ENCODE assay signal across 8 cellular contexts in genomic region chr3:45687828-45688193, GRCh38. TPM values are rescaled to one million over a fixed set of nuclear protein-coding genes. Genes with fewer than 3 reads are reported as not detected.
DNase-seq lines count a peak whose midpoint lies in the region; ATAC-seq, FAIRE-seq and TF ChIP-seq lines count a peak whose summit lies in the region.

No MANE protein-coding gene starts in this region.

- intact Hi-C loops in right lobe of liver (cut with DNase I), result no loop called here

- ATAC-seq in A549, result no peak
- ATAC-seq in activated naive CD8-positive, alpha-beta T cell treated with anti-CD3 and anti-CD28 coated beads, Interleukin-2, amount 10 ng/mL, durations not matched to agents 7 days and 5 days (ENCODE audit: low read depth), result no peak
- ATAC-seq in right lobe of liver, result no peak
- no peak for ATAC-seq in HG03025 (IDR thresholded peaks at IDR 0.05; ENCODE audit: low FRiP score, unreplicated experiment)
- no peak for ATAC-seq in HG03095 (IDR thresholded peaks at IDR 0.05; ENCODE audit: unreplicated experiment)
- no peak for ATAC-seq in GM21737 (IDR thresholded peaks at IDR 0.05; ENCODE audit: unreplicated experiment)

- peak overlapping the region; percentile 72 for H3K27ac Mint-ChIP-seq in activated naive CD8-positive, alpha-beta T cell treated with anti-CD3 and anti-CD28 coated beads, Interleukin-2, amount 10 ng/mL, durations not matched to agents 7 days and 5 days

- POLR2A ChIA-PET in A549 (lab: Yijun Ruan, JAX) (no interaction called here), HEK293 (lab: Yijun Ruan, JAX) (no interaction called here)
- POLR2A ChIA-PET in activated naive CD8-positive, alpha-beta T cell treated with anti-CD3 and anti-CD28 coated beads, Interleukin-2, amount 10 ng/mL, durations not matched to agents 7 days and 5 days (lab: Charles Lee), result interaction anchor here (3.4 kb wide), 1 partner anchor 11 kb away, joined by 24 read pairs; no protein-coding TSS in a partner anchor

- 16% methylated on average over 4 of the region's 4 CpGs for WGBS in A549 (ENCODE audit: missing lambda C conversion rate)
- 33% methylated on average over 4 of the region's 4 CpGs for WGBS in right lobe of liver (ENCODE audit: insufficient coverage, low coverage, low lambda C conversion rate, missing lambda C conversion rate)

- FAIRE-seq in A549 (lab: Jason Lieb, UNC), result no peak

- H3K9me3 Mint-ChIP-seq in activated naive CD8-positive, alpha-beta T cell treated with anti-CD3 and anti-CD28 coated beads, Interleukin-2, amount 10 ng/mL, durations not matched to agents 7 days and 5 days, result no peaks in the 10 kb centered on the region

- no peak for TF ChIP-seq RAD21 in A549 (conservative IDR thresholded peaks at IDR 0.05 in 1 of 2, IDR thresholded peaks at IDR 0.05 in 1 of 2)

- H3K36me3 Mint-ChIP-seq in activated naive CD8-positive, alpha-beta T cell treated with anti-CD3 and anti-CD28 coated beads, Interleukin-2, amount 10 ng/mL, durations not matched to agents 7 days and 5 days, result peaks cover 23% of the 10 kb centered on the region

- H3K27me3 ChIP-seq in right lobe of liver, result no peaks in the 10 kb centered on the region

- CTCF ChIA-PET in A549 (lab: Yijun Ruan, JAX) (no interaction called here), HEK293 (lab: Yijun Ruan, JAX) (interaction anchor here (0.6 kb wide), 1 partner anchor 249 kb away, joined by 3 read pairs; no protein-coding TSS in a partner anchor)

- TF ChIP-seq EP300 in A549 (IDR thresholded peaks at IDR 0.05), result no peak

- H3K27ac ChIP-seq in A549, result peak overlapping the region; percentile 66 to 76; a peak in 3 of 6 replicates
- no peak overlapping the region for H3K27ac ChIP-seq in HEK293 (ENCODE audit: extremely low read depth, low read depth, low read length)
- H3K27ac ChIP-seq in right lobe of liver, result peak overlapping the region in 1 of 3 donors; percentile 37

- DNase-seq in A549 (ENCODE audit: low read depth in 1 of 2, low spot score in 1 of 2), result no peak
- DNase-seq in activated naive CD8-positive, alpha-beta T cell treated with anti-CD3 and anti-CD28 coated beads, Interleukin-2, amount 10 ng/mL, durations not matched to agents 7 days and 5 days, result no peak
- no peak for DNase-seq in right lobe of liver
- DNase-seq in amniotic stem cell (lab: John Stamatoyannopoulos, UW), result no peak

- peaks cover 10% of the 10 kb centered on the region; the same call in 2 of the 3 replicates for H3K4me1 ChIP-seq in A549
- H3K4me1 ChIP-seq in HEK293 (ENCODE audit: control insufficient read depth, insufficient read depth, low read length), result no peaks in the 10 kb centered on the region
- peaks cover 0 to 23% (median 5%) of the 10 kb centered on the region in 4 donors for H3K4me1 ChIP-seq in right lobe of liver

- TF ChIP-seq CTCF in A549 (IDR thresholded peaks at IDR 0.05) (no peak), HEK293 (tag by site-specific recombination; IDR thresholded peaks at IDR 0.05) (no peak), right lobe of liver (IDR thresholded peaks at IDR 0.05) (no peak)

- H3K4me3 Mint-ChIP-seq in activated naive CD8-positive, alpha-beta T cell treated with anti-CD3 and anti-CD28 coated beads, Interleukin-2, amount 10 ng/mL, durations not matched to agents 7 days and 5 days, result peak overlapping the region; percentile 96

- TF ChIP-seq POLR2A in A549 (IDR thresholded peaks at IDR 0.05; ENCODE audit: low read length) (no peak), right lobe of liver (IDR thresholded peaks at IDR 0.05) (no peak)

- peak overlapping the region; percentile 94 for H3K4me2 ChIP-seq in A549

- peaks cover 27% of the 10 kb centered on the region for H3K4me1 Mint-ChIP-seq in activated naive CD8-positive, alpha-beta T cell treated with anti-CD3 and anti-CD28 coated beads, Interleukin-2, amount 10 ng/mL, durations not matched to agents 7 days and 5 days

- peaks cover 2% of the 10 kb centered on the region for H3K27me3 Mint-ChIP-seq in activated naive CD8-positive, alpha-beta T cell treated with anti-CD3 and anti-CD28 coated beads, Interleukin-2, amount 10 ng/mL, durations not matched to agents 7 days and 5 days

- H3K9me3 ChIP-seq in A549 (no peaks in the 10 kb centered on the region), HEK293 (ENCODE audit: control insufficient read depth, insufficient read depth, low read depth, low read length) (no peaks in the 10 kb centered on the region), right lobe of liver (no peaks in the 10 kb centered on the region)

- H3K36me3 ChIP-seq in HEK293 (ENCODE audit: control insufficient read depth in 2 of 2, insufficient read depth in 1 of 2, low read length in 2 of 2) (peaks cover 0 to 14% of the 10 kb centered on the region in 2 experiments; a peak in 1 of 3 replicates), right lobe of liver (no peaks in the 10 kb centered on the region)

- H3K4me3 ChIP-seq in A549, result peak overlapping the region; percentile 62
- H3K4me3 ChIP-seq in HEK293 (ENCODE audit: low read depth, low read length), result peak overlapping the region; percentile 92
- H3K4me3 ChIP-seq in right lobe of liver, result peak overlapping the region in 2 of 3 donors; percentile 87 to 95

TF ChIP-seq in A549, 52 proteins besides CTCF, POLR2A, EP300 and RAD21 (continues in another document):
- TF ChIP-seq ZSCAN20 (CRISPR knock-in tag; IDR thresholded peaks at IDR 0.05) (no peak), HMGXB4 (CRISPR knock-in tag; IDR thresholded peaks at IDR 0.05; ENCODE audit: borderline replicate concordance) (no peak), FOSB (CRISPR knock-in tag; IDR thresholded peaks at IDR 0.05) (no peak), JUNB (IDR thresholded peaks at IDR 0.05) (no peak), HES2 (IDR thresholded peaks at IDR 0.05) (no peak), TP53 (CRISPR knock-in tag; IDR thresholded peaks at IDR 0.05) (no peak), KDM5A (IDR thresholded peaks at IDR 0.05) (no peak), BHLHE40 (IDR thresholded peaks at IDR 0.05; ENCODE audit: low read depth, low read length) (no peak), NFE2L2 (conservative IDR thresholded peaks at IDR 0.05; ENCODE audit: low read length) (no peak), SMC3 (IDR thresholded peaks at IDR 0.05) (no peak), TFCP2L1 (CRISPR knock-in tag; IDR thresholded peaks at IDR 0.05) (no peak), ZNF302 (CRISPR knock-in tag; IDR thresholded peaks at IDR 0.05) (no peak)

TF ChIP-seq in HEK293, 187 proteins besides CTCF, POLR2A, EP300 and RAD21:
- TF ChIP-seq ZNF664 (tag by site-specific recombination; IDR thresholded peaks at IDR 0.05) (no peak), ZBTB44 (tag by site-specific recombination; IDR thresholded peaks at IDR 0.05) (no peak), ZNF19 (tag by site-specific recombination; IDR thresholded peaks at IDR 0.05; ENCODE audit: low read depth) (no peak), ZNF133 (tag by site-specific recombination; IDR thresholded peaks at IDR 0.05) (no peak), ZNF362 (tag by site-specific recombination; IDR thresholded peaks at IDR 0.05) (peak; percentile 59; the same call in 1 of the 2 replicates), ZNF623 (tag by site-specific recombination; IDR thresholded peaks at IDR 0.05) (0 out of 2 replicates have a peak, but pooled peaks have one; percentile 8), ZSCAN5A (tag by site-specific recombination; IDR thresholded peaks at IDR 0.05) (no peak)

RNA-seq across cellular contexts. Expression of gene SACM1L, which starts 1.4 kb away (rescaled TPM):
- 24.8 and 27.8 TPM in 2 replicates for polyA plus RNA-seq in A549 (2011; rRNA removed)
- polyA plus RNA-seq in A549 (2012; cell fraction: cytosol; rRNA removed), result 6.1 and 7.2 TPM in 2 replicates
- 5.5 and 8.3 TPM in 2 replicates for polyA plus RNA-seq in A549 (2012; cell fraction: nucleus; rRNA removed)
- polyA plus RNA-seq in A549 (2017; fragmentation: RNase III; extraction: RNeasy Plus Mini Kit Qiagen cat#74134 plus additional on column Dnase treatment), result 21.1 to 24.9 TPM (median 22.6 TPM) in 3 replicates
- 19.3 and 24.1 TPM in 2 replicates for polyA minus RNA-seq in A549 (2011; rRNA and poly(A)+ RNA removed)
- total RNA-seq in activated naive CD8-positive, alpha-beta T cell treated with anti-CD3 and anti-CD28 coated beads, Interleukin-2, amount 10 ng/mL, durations not matched to agents 7 days and 5 days, result 10 to 100 TPM; 89.8 to 91.6 TPM
- 10 to 100 TPM; 16.8 to 23.9 (median 21.5) TPM for total RNA-seq in right lobe of liver
